In the genomic region with DNA sequence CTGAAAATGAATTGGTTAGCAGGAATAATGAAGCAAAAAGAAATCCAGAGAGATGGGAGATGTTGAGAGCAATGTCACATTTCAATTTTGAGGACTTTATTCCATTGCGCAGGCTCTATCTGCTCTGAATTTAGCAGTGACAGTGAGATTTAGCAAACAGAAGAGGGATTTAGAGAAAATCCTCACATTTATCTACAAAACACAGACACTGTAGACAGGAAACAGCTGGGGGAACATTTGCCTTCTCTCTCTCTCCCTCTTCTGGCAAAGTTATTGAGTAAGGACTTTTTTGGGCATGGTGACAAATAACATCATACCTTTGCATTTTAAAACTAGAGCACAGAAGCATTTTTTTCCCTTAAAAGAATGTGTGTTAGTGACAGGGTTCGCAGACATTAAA, we compare ENCODE assay signal across 9 cellular contexts. TPM values are rescaled to one million over a fixed set of nuclear protein-coding genes. Genes with fewer than 3 reads are reported as not detected.
DNase-seq lines count a peak whose midpoint lies in the region; ATAC-seq and TF ChIP-seq lines count a peak whose summit lies in the region.
"Had no signal": no experiment of that assay in that cellular context is flagged by ENCODE, and none has a peak within 500 bp of the region (broad histone marks: within the 10 kb centered on the region; RNA-seq: fewer than 3 reads in every experiment).

A gene (minus strand): TSS at position 163 of the 400 bp plus-strand sequence. CDS start 182 bp downstream, outside the sequence.

- peaks cover 5% of the 10 kb centered on the region for H3K4me1 Mint-ChIP-seq in endothelial cell (ENCODE audit: unreplicated experiment)

- no peak for ATAC-seq in GM19467 (IDR thresholded peaks at IDR 0.05; ENCODE audit: unreplicated experiment)

- DNase-seq in AG10803 (ENCODE audit: low read depth) = peak; percentile 78
- peak; percentile 21 for DNase-seq in NCI-H2171 (lab: John Stamatoyannopoulos, UW)
- peak; percentile 18 for DNase-seq in endothelial cell (ENCODE audit: low spot score)
- peak; percentile 51 for DNase-seq in myocyte (ENCODE audit: low read depth)
- no peak for DNase-seq in GF-D8 (lab: John Stamatoyannopoulos, UW)
- no peak for DNase-seq in NCI-H128 (lab: John Stamatoyannopoulos, UW; ENCODE audit: unreplicated experiment)
- no peak for DNase-seq in D341Med (ENCODE audit: low spot score)
- DNase-seq: upper lobe of left lung had no signal

- H3K27me3 Mint-ChIP-seq in endothelial cell (ENCODE audit: unreplicated experiment) = no peaks in the 10 kb centered on the region

- TF ChIP-seq CTCF in AG10803 (conservative IDR thresholded peaks at IDR 0.05; ENCODE audit: low read length) = peak; percentile 41
- no peak for TF ChIP-seq CTCF in endothelial cell (IDR thresholded peaks at IDR 0.05; ENCODE audit: unreplicated experiment)

- no peak within 1 kb of the TSS for H3K4me3 Mint-ChIP-seq in endothelial cell (ENCODE audit: unreplicated experiment)

- 0 out of 2 replicates have a peak within 1 kb of the TSS, but pooled peaks have one; percentile 2 for H3K4me3 ChIP-seq in AG10803 (ENCODE audit: low read length)

- H3K36me3 Mint-ChIP-seq in endothelial cell (ENCODE audit: low read depth, unreplicated experiment) = no peaks in the 10 kb centered on the region

- H3K27ac Mint-ChIP-seq in endothelial cell (ENCODE audit: unreplicated experiment) = peak within 1 kb of the TSS; percentile 13

- no peaks in the 10 kb centered on the region for H3K9me3 Mint-ChIP-seq in endothelial cell (ENCODE audit: unreplicated experiment)

RNA-seq across cellular contexts. Expression of the gene that starts here (rescaled TPM):
- total RNA-seq in endothelial cell (ENCODE audit: unreplicated experiment) = 3.4 TPM
- 0.24 and 0.26 TPM in 2 replicates for total RNA-seq in myocyte
- polyA plus RNA-seq in myocyte (2012) = 1.7 TPM

Comparison
In these comparisons a context has a peak if more than half of its experiments do, and no peak if none do; other contexts are left out.
1. DNase-seq: peak in AG10803 (single experiment), NCI-H2171 (single experiment), endothelial cell (single experiment) and myocyte (single experiment); none in GF-D8 (single experiment), NCI-H128 (single experiment) and D341Med (single experiment).